In genomic region chr17:38663964-38664644, GRCh38 we compare ENCODE assay signal across 28 cellular contexts.
"Had no signal": no experiment of that assay in that cellular context is flagged by ENCODE, and none has a peak within 500 bp of the region (broad histone marks: within the 10 kb centered on the region; RNA-seq: fewer than 3 reads in every experiment).

No MANE protein-coding gene starts in this region.

- H2AFZ ChIP-seq: neural progenitor cell had no signal

- DNase-seq: activated CD4-positive, alpha-beta T cell treated with anti-CD3 and anti-CD28 coated beads for 4 hours; activated CD4-positive, alpha-beta T cell treated with anti-CD3 and anti-CD28 coated beads, Interleukin-2, amount 50 U/mL, for 48 hours; activated CD8-positive, alpha-beta memory T cell treated with anti-CD3 and anti-CD28 coated beads, Interleukin-2, amount 50 U/mL, for 4 hours; activated effector memory CD4-positive, alpha-beta T cell treated with anti-CD3 and anti-CD28 coated beads, Interleukin-2, amount 50 U/mL, for 16 hours; activated naive CD4-positive, alpha-beta T cell treated with anti-CD3 and anti-CD28 coated beads for 36 hours; activated naive CD8-positive, alpha-beta T cell treated with anti-CD3 and anti-CD28 coated beads for 36 hours; activated T-cell treated with anti-CD3 and anti-CD28 coated beads, Interleukin-2, amount 50 U/mL, for 1 hour; adrenal gland; effector memory CD8-positive, alpha-beta T cell; foreskin fibroblast; head of caudate nucleus; hypothalamus; immature natural killer cell; midbrain; naive thymus-derived CD4-positive, alpha-beta T cell; stimulated activated CD4-positive, alpha-beta T cell treated with anti-CD3 and anti-CD28 coated beads, Interleukin-2, amount 100 ng/mL, for 48 hours; stimulated activated naive CD8-positive, alpha-beta T cell treated with anti-CD3 and anti-CD28 coated beads, Interleukin-15, Interleukin-2, amounts not matched to agents 100 U/mL and 50 U/mL, for 24 hours; testis; transverse colon had no signal

- H3K27ac Mint-ChIP-seq: activated naive CD4-positive, alpha-beta T cell treated with anti-CD3 and anti-CD28 coated beads for 36 hours; activated naive CD8-positive, alpha-beta T cell treated with anti-CD3 and anti-CD28 coated beads for 36 hours; activated T-helper 1 cell treated with anti-CD3 and anti-CD28 coated beads, Interleukin-12 subunit alpha, Interleukin-12 subunit beta, Interleukin-2, Interleukin-4 antibody, amounts not matched to agents 30 ng/mL and 10 ng/mL and 1 ng/mL, durations not matched to agents 14 hours and 24 hours and 36 hours; immature natural killer cell; memory B cell; naive thymus-derived CD4-positive, alpha-beta T cell; neural progenitor cell had no signal

- H3K27me3 ChIP-seq: adrenal gland, right atrium auricular region, testis had no signal

- H3K36me3 Mint-ChIP-seq: activated naive CD8-positive, alpha-beta T cell treated with anti-CD3 and anti-CD28 coated beads for 36 hours; brain; immature natural killer cell; naive thymus-derived CD4-positive, alpha-beta T cell; neural progenitor cell had no signal

- H3K4me3 Mint-ChIP-seq: activated naive CD4-positive, alpha-beta T cell treated with anti-CD3 and anti-CD28 coated beads for 36 hours; activated naive CD8-positive, alpha-beta T cell treated with anti-CD3 and anti-CD28 coated beads for 36 hours; activated T-helper 1 cell treated with anti-CD3 and anti-CD28 coated beads, Interleukin-12 subunit alpha, Interleukin-12 subunit beta, Interleukin-2, Interleukin-4 antibody, amounts not matched to agents 30 ng/mL and 10 ng/mL and 1 ng/mL, durations not matched to agents 14 hours and 24 hours and 36 hours; brain; effector memory CD8-positive, alpha-beta T cell; immature natural killer cell; memory B cell; naive thymus-derived CD4-positive, alpha-beta T cell; neural progenitor cell had no signal

- H3K4me1 Mint-ChIP-seq: activated naive CD8-positive, alpha-beta T cell treated with anti-CD3 and anti-CD28 coated beads for 36 hours; immature natural killer cell had no signal

- H3K9ac ChIP-seq: neural progenitor cell had no signal

- H3K9me3 Mint-ChIP-seq: activated naive CD4-positive, alpha-beta T cell treated with anti-CD3 and anti-CD28 coated beads for 36 hours; activated naive CD8-positive, alpha-beta T cell treated with anti-CD3 and anti-CD28 coated beads for 36 hours; activated T-helper 1 cell treated with anti-CD3 and anti-CD28 coated beads, Interleukin-12 subunit alpha, Interleukin-12 subunit beta, Interleukin-2, Interleukin-4 antibody, amounts not matched to agents 30 ng/mL and 10 ng/mL and 1 ng/mL, durations not matched to agents 14 hours and 24 hours and 36 hours; effector memory CD8-positive, alpha-beta T cell; memory B cell; naive thymus-derived CD4-positive, alpha-beta T cell; neural progenitor cell had no signal

- H3K9me3 ChIP-seq: adrenal gland, right atrium auricular region, testis, transverse colon had no signal

- FAIRE-seq: endothelial cell of umbilical vein, TTC549 had no signal

- ATAC-seq: effector memory CD8-positive, alpha-beta T cell; naive thymus-derived CD4-positive, alpha-beta T cell; stimulated activated naive CD8-positive, alpha-beta T cell treated with anti-CD3 and anti-CD28 coated beads, Interleukin-15, Interleukin-2, amounts not matched to agents 100 U/mL and 50 U/mL, for 24 hours had no signal

- H3K27ac ChIP-seq: adrenal gland, coronary artery, neural progenitor cell, right atrium auricular region, testis, transverse colon, VCaP had no signal

- H3K4me1 ChIP-seq: adrenal gland, right atrium auricular region had no signal

- H3K36me3 ChIP-seq: adrenal gland, neural progenitor cell, right atrium auricular region, transverse colon had no signal

- H3K4me3 ChIP-seq: adrenal gland, coronary artery, neural progenitor cell, right atrium auricular region, testis, transverse colon had no signal
